Comparison of ENCODE assay signal across 1 cellular context in genomic region chr17:82334204-82334621, GRCh38.
TF ChIP-seq lines count a peak whose summit lies in the region.

No MANE protein-coding gene starts in this region.

TF ChIP-seq in HEK293, 187 proteins besides CTCF, POLR2A, EP300 and RAD21 (continued from another document):
- no peak for TF ChIP-seq PRDM2 (tag by site-specific recombination; IDR thresholded peaks at IDR 0.05; ENCODE audit: borderline replicate concordance)
- TF ChIP-seq ZNF513 (tag by site-specific recombination; IDR thresholded peaks at IDR 0.05) = no peak
- peak; percentile 36; the same call in 1 of the 2 replicates for TF ChIP-seq HIC1 (tag by site-specific recombination; IDR thresholded peaks at IDR 0.05)
- no peak for TF ChIP-seq ZNF501 (tag by site-specific recombination; IDR thresholded peaks at IDR 0.05)
- TF ChIP-seq ZSCAN18 (tag by site-specific recombination; IDR thresholded peaks at IDR 0.05) = no peak
- TF ChIP-seq ZNF132 (tag by site-specific recombination; IDR thresholded peaks at IDR 0.05; ENCODE audit: borderline replicate concordance) = no peak
- TF ChIP-seq GLIS1 (tag by site-specific recombination; IDR thresholded peaks at IDR 0.05) = peak; percentile 57
